Comparison of ENCODE assay signal across 1 cellular context in genomic region chr2:47309952-47310800, GRCh38.
TF ChIP-seq lines count a peak whose summit lies in the region.

No MANE protein-coding gene starts in this region.

TF ChIP-seq in SK-N-SH treated with all-trans-retinoic acid at 6 μM for 48 hours, 23 proteins besides CTCF, POLR2A, EP300 and RAD21 (continued from another document):
- no peak for TF ChIP-seq TSHZ2 (CRISPR knock-in tag; IDR thresholded peaks at IDR 0.05)
- TF ChIP-seq ZC3H10 (CRISPR knock-in tag; IDR thresholded peaks at IDR 0.05) = no peak
- TF ChIP-seq ZNF8 (CRISPR knock-in tag; IDR thresholded peaks at IDR 0.05) = no peak
- TF ChIP-seq ZNF70 (CRISPR knock-in tag; IDR thresholded peaks at IDR 0.05) = no peak
- TF ChIP-seq ZFP3 (CRISPR knock-in tag; IDR thresholded peaks at IDR 0.05) = no peak
- TF ChIP-seq PATZ1 (CRISPR knock-in tag; IDR thresholded peaks at IDR 0.05; ENCODE audit: borderline replicate concordance) = no peak
- no peak for TF ChIP-seq ARNTL (CRISPR knock-in tag; IDR thresholded peaks at IDR 0.05; ENCODE audit: borderline replicate concordance, low read depth)
- no peak for TF ChIP-seq SNAI2 (CRISPR knock-in tag; IDR thresholded peaks at IDR 0.05)
- no peak for TF ChIP-seq BACH2 (CRISPR knock-in tag; IDR thresholded peaks at IDR 0.05; ENCODE audit: borderline replicate concordance)
- TF ChIP-seq CSRNP3 (CRISPR knock-in tag; IDR thresholded peaks at IDR 0.05) = no peak
- TF ChIP-seq ESRRG (CRISPR knock-in tag; IDR thresholded peaks at IDR 0.05) = no peak
- no peak for TF ChIP-seq PPARA (CRISPR knock-in tag; IDR thresholded peaks at IDR 0.05; ENCODE audit: borderline replicate concordance)
- TF ChIP-seq ZNF565 (CRISPR knock-in tag; conservative IDR thresholded peaks at IDR 0.05; ENCODE audit: low read depth) = no peak
- no peak for TF ChIP-seq ZFP30 (CRISPR knock-in tag; IDR thresholded peaks at IDR 0.05)
- no peak for TF ChIP-seq POU6F1 (CRISPR knock-in tag; IDR thresholded peaks at IDR 0.05; ENCODE audit: borderline replicate concordance, low read depth)
- TF ChIP-seq CSDC2 (CRISPR knock-in tag; IDR thresholded peaks at IDR 0.05) = no peak
- TF ChIP-seq TCF4 (CRISPR knock-in tag; IDR thresholded peaks at IDR 0.05; ENCODE audit: borderline replicate concordance) = no peak
